In genomic region chr10:43287056-43288007, GRCh38 we compare ENCODE assay signal across 1 cellular context.
TF ChIP-seq lines count a peak whose summit lies in the region.

No MANE protein-coding gene starts in this region.

TF ChIP-seq in GM23338, 12 proteins besides CTCF, POLR2A, EP300 and RAD21 (continued from another document):
- TF ChIP-seq, protein P1, sequence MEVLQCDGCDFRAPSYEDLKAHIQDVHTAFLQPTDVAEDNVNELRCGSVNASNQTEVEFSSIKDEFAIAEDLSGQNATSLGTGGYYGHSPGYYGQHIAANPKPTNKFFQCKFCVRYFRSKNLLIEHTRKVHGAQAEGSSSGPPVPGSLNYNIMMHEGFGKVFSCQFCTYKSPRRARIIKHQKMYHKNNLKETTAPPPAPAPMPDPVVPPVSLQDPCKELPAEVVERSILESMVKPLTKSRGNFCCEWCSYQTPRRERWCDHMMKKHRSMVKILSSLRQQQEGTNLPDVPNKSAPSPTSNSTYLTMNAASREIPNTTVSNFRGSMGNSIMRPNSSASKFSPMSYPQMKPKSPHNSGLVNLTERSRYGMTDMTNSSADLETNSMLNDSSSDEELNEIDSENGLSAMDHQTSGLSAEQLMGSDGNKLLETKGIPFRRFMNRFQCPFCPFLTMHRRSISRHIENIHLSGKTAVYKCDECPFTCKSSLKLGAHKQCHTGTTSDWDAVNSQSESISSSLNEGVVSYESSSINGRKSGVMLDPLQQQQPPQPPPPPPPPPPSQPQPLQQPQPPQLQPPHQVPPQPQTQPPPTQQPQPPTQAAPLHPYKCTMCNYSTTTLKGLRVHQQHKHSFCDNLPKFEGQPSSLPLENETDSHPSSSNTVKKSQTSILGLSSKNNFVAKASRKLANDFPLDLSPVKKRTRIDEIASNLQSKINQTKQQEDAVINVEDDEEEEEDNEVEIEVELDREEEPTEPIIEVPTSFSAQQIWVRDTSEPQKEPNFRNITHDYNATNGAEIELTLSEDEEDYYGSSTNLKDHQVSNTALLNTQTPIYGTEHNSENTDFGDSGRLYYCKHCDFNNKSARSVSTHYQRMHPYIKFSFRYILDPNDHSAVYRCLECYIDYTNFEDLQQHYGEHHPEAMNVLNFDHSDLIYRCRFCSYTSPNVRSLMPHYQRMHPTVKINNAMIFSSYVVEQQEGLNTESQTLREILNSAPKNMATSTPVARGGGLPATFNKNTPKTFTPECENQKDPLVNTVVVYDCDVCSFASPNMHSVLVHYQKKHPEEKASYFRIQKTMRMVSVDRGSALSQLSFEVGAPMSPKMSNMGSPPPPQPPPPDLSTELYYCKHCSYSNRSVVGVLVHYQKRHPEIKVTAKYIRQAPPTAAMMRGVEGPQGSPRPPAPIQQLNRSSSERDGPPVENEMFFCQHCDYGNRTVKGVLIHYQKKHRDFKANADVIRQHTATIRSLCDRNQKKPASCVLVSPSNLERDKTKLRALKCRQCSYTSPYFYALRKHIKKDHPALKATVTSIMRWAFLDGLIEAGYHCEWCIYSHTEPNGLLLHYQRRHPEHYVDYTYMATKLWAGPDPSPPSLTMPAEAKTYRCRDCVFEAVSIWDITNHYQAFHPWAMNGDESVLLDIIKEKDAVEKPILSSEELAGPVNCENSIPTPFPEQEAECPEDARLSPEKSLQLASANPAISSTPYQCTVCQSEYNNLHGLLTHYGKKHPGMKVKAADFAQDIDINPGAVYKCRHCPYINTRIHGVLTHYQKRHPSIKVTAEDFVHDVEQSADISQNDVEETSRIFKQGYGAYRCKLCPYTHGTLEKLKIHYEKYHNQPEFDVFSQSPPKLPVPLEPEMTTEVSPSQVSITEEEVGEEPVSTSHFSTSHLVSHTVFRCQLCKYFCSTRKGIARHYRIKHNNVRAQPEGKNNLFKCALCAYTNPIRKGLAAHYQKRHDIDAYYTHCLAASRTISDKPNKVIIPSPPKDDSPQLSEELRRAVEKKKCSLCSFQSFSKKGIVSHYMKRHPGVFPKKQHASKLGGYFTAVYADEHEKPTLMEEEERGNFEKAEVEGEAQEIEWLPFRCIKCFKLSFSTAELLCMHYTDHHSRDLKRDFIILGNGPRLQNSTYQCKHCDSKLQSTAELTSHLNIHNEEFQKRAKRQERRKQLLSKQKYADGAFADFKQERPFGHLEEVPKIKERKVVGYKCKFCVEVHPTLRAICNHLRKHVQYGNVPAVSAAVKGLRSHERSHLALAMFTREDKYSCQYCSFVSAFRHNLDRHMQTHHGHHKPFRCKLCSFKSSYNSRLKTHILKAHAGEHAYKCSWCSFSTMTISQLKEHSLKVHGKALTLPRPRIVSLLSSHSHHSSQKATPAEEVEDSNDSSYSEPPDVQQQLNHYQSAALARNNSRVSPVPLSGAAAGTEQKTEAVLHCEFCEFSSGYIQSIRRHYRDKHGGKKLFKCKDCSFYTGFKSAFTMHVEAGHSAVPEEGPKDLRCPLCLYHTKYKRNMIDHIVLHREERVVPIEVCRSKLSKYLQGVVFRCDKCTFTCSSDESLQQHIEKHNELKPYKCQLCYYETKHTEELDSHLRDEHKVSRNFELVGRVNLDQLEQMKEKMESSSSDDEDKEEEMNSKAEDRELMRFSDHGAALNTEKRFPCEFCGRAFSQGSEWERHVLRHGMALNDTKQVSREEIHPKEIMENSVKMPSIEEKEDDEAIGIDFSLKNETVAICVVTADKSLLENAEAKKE (CRISPR knock-in tag; IDR thresholded peaks at IDR 0.05) = no peak
- no peak for TF ChIP-seq EZH2phosphoT487 (IDR thresholded peaks at IDR 0.05; ENCODE audit: unreplicated experiment)
- no peak for TF ChIP-seq REST (IDR thresholded peaks at IDR 0.05; ENCODE audit: unreplicated experiment)
- TF ChIP-seq EZH2 (IDR thresholded peaks at IDR 0.05; ENCODE audit: low read depth, unreplicated experiment) = no peak
- TF ChIP-seq ZNF331 (CRISPR knock-in tag; IDR thresholded peaks at IDR 0.05; ENCODE audit: low read depth) = no peak
